ENCODE assay signal across 2 cellular contexts in the genomic region with DNA sequence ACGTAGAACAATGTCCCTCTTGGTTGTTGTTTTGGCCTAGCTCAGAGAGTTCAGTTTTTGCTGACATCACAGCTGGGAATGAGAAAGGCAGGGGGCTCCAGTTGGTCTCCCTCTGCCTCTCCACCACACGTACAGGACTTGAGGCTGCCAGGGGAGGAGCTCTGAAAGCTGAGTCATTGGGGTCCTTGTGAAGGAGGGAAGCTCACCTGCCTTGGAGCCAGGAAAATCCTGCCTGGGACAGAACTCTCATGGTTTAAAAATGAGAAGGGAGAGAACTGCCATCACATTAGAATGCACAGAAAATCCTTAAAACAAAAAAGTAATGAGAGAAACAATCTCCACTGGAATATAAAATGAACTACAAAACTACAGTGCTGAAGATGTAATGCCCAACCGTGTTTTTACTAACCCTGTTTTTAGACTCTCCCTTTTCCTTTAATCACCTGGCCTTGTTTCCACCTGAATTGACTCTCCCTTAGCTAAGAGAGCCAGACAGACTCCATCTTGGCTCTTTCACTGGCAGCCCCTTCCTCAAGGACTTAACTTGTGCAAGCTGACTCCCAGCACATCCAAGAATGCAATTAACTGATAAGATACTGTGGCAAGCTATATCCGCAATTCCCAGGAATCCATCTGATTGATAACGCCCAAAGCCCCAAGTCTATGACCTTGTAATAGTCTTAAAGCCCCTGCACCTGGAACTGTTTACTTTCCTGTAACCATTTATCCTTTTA.
TF ChIP-seq lines count a peak whose summit lies in the region.

No MANE protein-coding gene starts in this region.

TF ChIP-seq in WTC11, 78 proteins besides CTCF, POLR2A, EP300 and RAD21:
- TF ChIP-seq ZNF396 (CRISPR knock-in tag; IDR thresholded peaks at IDR 0.05; ENCODE audit: borderline replicate concordance) = 0 out of 2 replicates have a peak, but pooled peaks have one; percentile 15

TF ChIP-seq in H1, 55 proteins besides CTCF, POLR2A, EP300 and RAD21:
- TF ChIP-seq JUND (IDR thresholded peaks at IDR 0.05; ENCODE audit: low read length) = 0 out of 2 replicates have a peak, but pooled peaks have one; percentile 14
- peak; percentile 60; the same call in 1 of the 2 replicates for TF ChIP-seq TAF1 (IDR thresholded peaks at IDR 0.05; ENCODE audit: low read depth, low read length)
- TF ChIP-seq MAFK (IDR thresholded peaks at IDR 0.05; ENCODE audit: low read depth, low read length) = peak; percentile 77; the same call in 1 of the 2 replicates
- peak; percentile 60 for TF ChIP-seq BACH1 (IDR thresholded peaks at IDR 0.05; ENCODE audit: low read length)
